ENCODE assay signal across 31 cellular contexts in genomic region chr7:107089627-107090026, GRCh38.
"Had no signal": no experiment of that assay in that cellular context is flagged by ENCODE, and none has a peak within 500 bp of the region (broad histone marks: within the 10 kb centered on the region; RNA-seq: fewer than 3 reads in every experiment).

No MANE protein-coding gene starts in this region.

- DNase-seq: activated B cell treated with CpG ODN at 0.5 μM for 24 hours; activated CD4-positive, alpha-beta memory T cell treated with anti-CD3 and anti-CD28 coated beads for 36 hours; activated CD4-positive, alpha-beta T cell treated with anti-CD3 and anti-CD28 coated beads for 4 hours; activated CD4-positive, alpha-beta T cell treated with anti-CD3 and anti-CD28 coated beads, Interleukin-2, amount 50 U/mL, for 1 hour; activated CD4-positive, CD25-positive, alpha-beta regulatory T cell treated with anti-CD3 and anti-CD28 coated beads, Interleukin-2, amount 50 U/mL, for 72 hours; activated CD8-positive, alpha-beta memory T cell treated with anti-CD3 and anti-CD28 coated beads, Interleukin-2, amount 50 U/mL, for 4 hours; activated gamma-delta T cell treated with Interleukin-2 at 50 U/mL for 16 hours; activated naive CD4-positive, alpha-beta T cell treated with anti-CD3 and anti-CD28 coated beads for 36 hours; activated T-cell treated with anti-CD3 and anti-CD28 coated beads for 4 hours; activated T-cell treated with anti-CD3 and anti-CD28 coated beads, Interleukin-2, amount 50 U/mL, for 4 hours; adrenal gland; caudate nucleus; cerebellar nuclear complex; MM.1S; MV-4-11; NCI-H1092 treated with DMSO at 0.1 percent for 48 hours; NCI-H146; NCI-H187; NCI-H2029 treated with DMSO at 0.1 percent for 48 hours; NCI-H2107; NCI-H2171; NCI-H510A; NCI-H526; NCI-H748 treated with DMSO at 0.1 percent for 48 hours; NK-92 treated with Interleukin-12 subunit alpha and Interleukin-12 subunit beta, amount 100 ng/mL, for 24 hours; Right ventricle myocardium superior; SW 1271; T-helper 1 cell; T-helper 2 cell; T-helper 9 cell had no signal

- H3K9me3 ChIP-seq: adrenal gland had no signal

- H3K36me3 ChIP-seq: adrenal gland had no signal

- H3K27me3 ChIP-seq: adrenal gland had no signal

- ATAC-seq: activated naive CD4-positive, alpha-beta T cell treated with anti-CD3 and anti-CD28 coated beads, Interleukin-2, amount 50 U/mL, for 72 hours; activated T-cell treated with anti-CD3 and anti-CD28 coated beads, Interleukin-2, amount 50 U/mL, for 4 hours had no signal

- H3K4me3 ChIP-seq: adrenal gland had no signal
